27 cellular contexts compared by ENCODE assay signal in the genomic region with DNA sequence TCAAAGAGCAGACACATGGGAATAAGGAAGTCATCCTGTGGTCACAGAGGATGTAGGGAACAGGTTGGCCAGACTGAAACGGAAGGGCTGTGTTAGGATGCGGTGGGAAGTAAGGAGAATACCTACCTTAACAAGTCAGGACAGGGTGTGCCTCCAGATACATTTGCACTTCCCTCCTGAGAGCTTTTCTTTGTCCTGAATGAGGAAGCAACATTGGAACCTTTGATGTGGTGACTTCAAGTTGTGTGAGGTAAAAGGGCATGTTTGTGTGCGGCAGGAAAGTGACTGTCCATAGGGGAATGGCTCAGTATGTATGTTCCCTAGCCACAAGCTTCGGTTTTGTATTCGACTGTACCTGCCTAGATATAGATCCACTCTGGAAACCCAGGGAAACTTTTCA. TPM values are rescaled to one million over a fixed set of nuclear protein-coding genes. Genes with fewer than 3 reads are reported as not detected.
"Had no signal": no experiment of that assay in that cellular context is flagged by ENCODE, and none has a peak within 500 bp of the region (broad histone marks: within the 10 kb centered on the region; RNA-seq: fewer than 3 reads in every experiment).

No MANE protein-coding gene starts in this region.

- H3K4me1 ChIP-seq: lower lobe of right lung, prostate gland, spleen, tibial artery, upper lobe of right lung, vagina had no signal

- FAIRE-seq: endothelial cell of umbilical vein, frontal cortex had no signal

- H3K9ac ChIP-seq: parathyroid adenoma had no signal

- H3K79me2 ChIP-seq: parathyroid adenoma had no signal

- H3K9me3 ChIP-seq: heart left ventricle, left ventricle myocardium inferior, lower lobe of right lung, prostate gland, spleen, tibial artery, upper lobe of right lung, vagina had no signal

- H3K27ac ChIP-seq: coronary artery, heart left ventricle, left ventricle myocardium inferior, lower lobe of right lung, parathyroid adenoma, prostate gland, spleen, tibial artery, upper lobe of right lung, vagina had no signal

- ATAC-seq: esophagus mucosa; heart left ventricle; lower lobe of right lung; sciatic nerve; stimulated activated memory B cell treated with anti-CD40 and anti-IgM and Interleukin-4, amounts not matched to agents 10 μg/mL and 1 μg/mL and 100 μg/mL, for 72 hours; upper lobe of right lung had no signal

- H3K27me3 ChIP-seq: heart left ventricle, spleen, upper lobe of right lung, vagina had no signal

- H3K36me3 ChIP-seq: heart left ventricle, left ventricle myocardium inferior, lower lobe of right lung, prostate gland, spleen, tibial artery, upper lobe of right lung, vagina had no signal

- H2AFZ ChIP-seq: parathyroid adenoma had no signal

- H3K4me3 ChIP-seq: coronary artery, heart left ventricle, left ventricle myocardium inferior, lower lobe of right lung, prostate gland, spleen, tibial artery, upper lobe of right lung, vagina had no signal

- DNase-seq: effector CD4-positive, alpha-beta T cell; endodermal cell; heart left ventricle; hippocampal formation; left ventricle myocardium inferior; lower lobe of right lung; midbrain; naive B cell; occipital lobe; spleen; stimulated activated CD4-positive, alpha-beta T cell treated with anti-CD3 and anti-CD28 coated beads, Interleukin-15, amount 100 ng/mL, for 24 hours; stimulated activated CD4-positive, alpha-beta T cell treated with anti-CD3 and anti-CD28 coated beads, Interleukin-1b, Interleukin-23, amount 100 ng/mL, for 48 hours; stimulated activated CD4-positive, alpha-beta T cell treated with anti-CD3 and anti-CD28 coated beads, Interleukin-4, amount 100 ng/mL, for 24 hours; tibial artery; upper lobe of right lung had no signal

RNA-seq across cellular contexts. Expression of a gene that starts 24.9 kb away (rescaled TPM):
- total RNA-seq: dermis microvascular lymphatic vessel endothelial cell, endothelial cell of umbilical vein, esophagus mucosa, fibroblast of lung, glomerular endothelial cell, lower lobe of right lung, spleen, upper lobe of right lung had no signal
- polyA plus RNA-seq: endothelial cell of umbilical vein, fibroblast of lung had no signal
